Comparison of ENCODE assay signal across 18 cellular contexts in genomic region chr12:120628919-120629318, GRCh38. TPM values are rescaled to one million over a fixed set of nuclear protein-coding genes. Genes with fewer than 3 reads are reported as not detected.
DNase-seq lines count a peak whose midpoint lies in the region; ATAC-seq, FAIRE-seq and TF ChIP-seq lines count a peak whose summit lies in the region.
"Had no signal": no experiment of that assay in that cellular context is flagged by ENCODE, and none has a peak within 500 bp of the region (broad histone marks: within the 10 kb centered on the region; RNA-seq: fewer than 3 reads in every experiment).

No MANE protein-coding gene starts in this region.

- peaks cover 7% of the 10 kb centered on the region for H3K9me3 Mint-ChIP-seq in glutamatergic neuron (ENCODE audit: unreplicated experiment)
- no peaks in the 10 kb centered on the region for H3K9me3 Mint-ChIP-seq in CD4-positive, alpha-beta T cell

- ATAC-seq in CD4-positive, alpha-beta T cell (ENCODE audit: poor library complexity): no peak
- ATAC-seq: lower lobe of right lung had no signal

- DNase-seq in NCI-H2196 treated with DMSO at 0.1 percent for 48 hours (lab: John Stamatoyannopoulos, UW; ENCODE audit: unreplicated experiment) (peak; percentile 6), NCI-H2196 (lab: John Stamatoyannopoulos, UW; ENCODE audit: unreplicated experiment) (no peak), SK-N-DZ (ENCODE audit: low spot score) (peak; percentile 66), glutamatergic neuron (peak; percentile 53), small intestine (peak; percentile 63), NCI-H2227 (lab: John Stamatoyannopoulos, UW; ENCODE audit: unreplicated experiment) (no peak), Karpas-422 (no peak)
- no peak for DNase-seq in CD4-positive, alpha-beta T cell
- DNase-seq: activated CD4-positive, alpha-beta T cell treated with anti-CD3 and anti-CD28 coated beads for 48 hours; KBM-7; lower lobe of right lung; NCI-H345; stimulated activated CD4-positive, alpha-beta T cell treated with anti-CD3 and anti-CD28 coated beads, Interleukin-4, amount 100 ng/mL, for 1 hour had no signal

- no peaks in the 10 kb centered on the region for H3K9me2 ChIP-seq in Karpas-422 (replicated peaks; ENCODE audit: insufficient read depth, low read length)

- peaks cover 21% of the 10 kb centered on the region for H3K4me1 Mint-ChIP-seq in glutamatergic neuron (ENCODE audit: low read depth, unreplicated experiment)
- no peaks in the 10 kb centered on the region for H3K4me1 Mint-ChIP-seq in CD4-positive, alpha-beta T cell (ENCODE audit: low read depth)

- no peaks in the 10 kb centered on the region for H3K4me1 ChIP-seq in small intestine (ENCODE audit: control insufficient read depth in 2 of 2, insufficient read depth in 1 of 2, low read depth in 1 of 2, low read length in 1 of 2)
- H3K4me1 ChIP-seq in Karpas-422 (ENCODE audit: low read length): peaks cover 5% of the 10 kb centered on the region; the same call in 1 of the 2 replicates
- H3K4me1 ChIP-seq: lower lobe of right lung, SJSA1 had no signal

- no peak for FAIRE-seq in small intestine (lab: Jason Lieb, UNC)
- FAIRE-seq: H54 had no signal

- H3K4me3 Mint-ChIP-seq in glutamatergic neuron (ENCODE audit: unreplicated experiment): peak overlapping the region; percentile 53
- no peak overlapping the region for H3K4me3 Mint-ChIP-seq in CD4-positive, alpha-beta T cell

- no peaks in the 10 kb centered on the region for H3K79me2 ChIP-seq in Karpas-422 (ENCODE audit: low read length)

- no peak overlapping the region for H2AFZ ChIP-seq in Karpas-422 (ENCODE audit: low read length)

- H3K27me3 Mint-ChIP-seq in glutamatergic neuron (ENCODE audit: unreplicated experiment): peaks cover 5% of the 10 kb centered on the region
- H3K27me3 Mint-ChIP-seq in CD4-positive, alpha-beta T cell: peaks cover 4% of the 10 kb centered on the region

- 33 to 48% (median 39%) methylated on average over 4 of the region's 4 CpGs for WGBS in small intestine, 3 donors

- H3K36me3 Mint-ChIP-seq in glutamatergic neuron (ENCODE audit: unreplicated experiment): no peaks in the 10 kb centered on the region
- no peaks in the 10 kb centered on the region for H3K36me3 Mint-ChIP-seq in CD4-positive, alpha-beta T cell (ENCODE audit: low read depth)

- H3K4me3 ChIP-seq in small intestine (ENCODE audit: low read depth in 1 of 2, low read length in 2 of 2) (no peak overlapping the region), Karpas-422 (ENCODE audit: low read length) (no peak overlapping the region)
- H3K4me3 ChIP-seq: coronary artery, lower lobe of right lung, SJSA1 had no signal

- POLR2A ChIA-PET in CD4-positive, alpha-beta T cell (lab: Charles Lee): no interaction called here

- H3K9me3 ChIP-seq in small intestine (ENCODE audit: control insufficient read depth, low read depth) (no peaks in the 10 kb centered on the region), Karpas-422 (ENCODE audit: low read length) (no peaks in the 10 kb centered on the region)
- no peaks in the 10 kb centered on the region for H3K9me3 ChIP-seq in CD4-positive, alpha-beta T cell (ENCODE audit: control insufficient read depth, low read length)
- H3K9me3 ChIP-seq: lower lobe of right lung, SJSA1 had no signal

- H3K36me3 ChIP-seq in small intestine (ENCODE audit: control insufficient read depth in 2 of 2, insufficient read depth in 2 of 2, low read length in 2 of 2) (no peaks in the 10 kb centered on the region), Karpas-422 (ENCODE audit: insufficient read depth, low read length) (no peaks in the 10 kb centered on the region)
- H3K36me3 ChIP-seq: lower lobe of right lung, SJSA1 had no signal

- H3K9ac ChIP-seq in Karpas-422 (ENCODE audit: low read length): no peak overlapping the region

- H3K4me2 ChIP-seq in Karpas-422 (ENCODE audit: low read depth, low read length, poor library complexity, severe bottlenecking): no peak overlapping the region

- intact Hi-C loops in CD4-positive, alpha-beta T cell (cut with DNase I, micrococcal nuclease): no loop called here

- no peak for TF ChIP-seq CTCF in glutamatergic neuron (IDR thresholded peaks at IDR 0.05; ENCODE audit: partially characterized antibody, unreplicated experiment)
- no peak for TF ChIP-seq CTCF in CD4-positive, alpha-beta T cell (IDR thresholded peaks at IDR 0.05)

- H4K20me1 ChIP-seq in Karpas-422 (ENCODE audit: insufficient read depth, low read depth, low read length): no peaks in the 10 kb centered on the region

- H3K27me3 ChIP-seq in small intestine (ENCODE audit: control insufficient read depth in 2 of 2, insufficient read depth in 2 of 2, low read length in 2 of 2) (no peaks in the 10 kb centered on the region), Karpas-422 (ENCODE audit: low read length) (no peaks in the 10 kb centered on the region)
- H3K27me3 ChIP-seq in CD4-positive, alpha-beta T cell (ENCODE audit: control insufficient read depth, insufficient read depth, low read length): no peaks in the 10 kb centered on the region
- H3K27me3 ChIP-seq: SJSA1 had no signal

- CTCF ChIA-PET in CD4-positive, alpha-beta T cell (lab: Charles Lee): no interaction called here

- no peak overlapping the region for H3K27ac ChIP-seq in small intestine (ENCODE audit: low read depth in 1 of 2, low read length in 1 of 2)
- H3K27ac ChIP-seq in Karpas-422 (ENCODE audit: low read length): no peak overlapping the region
- no peak overlapping the region for H3K27ac ChIP-seq in CD4-positive, alpha-beta T cell (ENCODE audit: low read depth, low read length)
- H3K27ac ChIP-seq: coronary artery, lower lobe of right lung, SJSA1 had no signal

- H3K27ac Mint-ChIP-seq in glutamatergic neuron (ENCODE audit: unreplicated experiment): peak overlapping the region; percentile 57
- H3K27ac Mint-ChIP-seq in CD4-positive, alpha-beta T cell: no peak overlapping the region

RNA-seq across cellular contexts. Expression of gene CABP1, which starts 11.5 kb away (rescaled TPM):
- polyA plus RNA-seq in SK-N-DZ (2014; cell fraction: cytosol; rRNA removed): not detected in 2 replicates
- polyA plus RNA-seq in SK-N-DZ (2014; cell fraction: nucleus; rRNA removed): 1.2 TPM in 1 of 2 replicates, not detected in the other
- total RNA-seq in glutamatergic neuron (ENCODE audit: unreplicated experiment): 0.83 TPM
- 1 to 10 TPM in 1 of 3 donors, under 1 TPM in 1, not detected in 1; 0.67 to 1.5 TPM for polyA plus RNA-seq in small intestine
- not detected in 2 replicates for total RNA-seq in Karpas-422 (2014; rRNA removed; shearing (Covaris generic); ENCODE audit: low replicate concordance)
- total RNA-seq in CD4-positive, alpha-beta T cell: under 1 TPM in 1 of 2 experiments, not detected in 1; 0.11 TPM
- total RNA-seq: fibroblast of villous mesenchyme, osteoblast, SJSA1 had no signal

RNA-seq across cellular contexts. Expression of gene POP5, which starts 47.7 kb away (rescaled TPM):
- polyA plus RNA-seq in SK-N-DZ (2014; cell fraction: cytosol; rRNA removed): 62.1 and 68.6 TPM in 2 replicates
- 104 and 115 TPM in 2 replicates for polyA plus RNA-seq in SK-N-DZ (2014; cell fraction: nucleus; rRNA removed)
- 29.2 TPM for total RNA-seq in glutamatergic neuron (ENCODE audit: unreplicated experiment)
- 10 to 100 TPM; 20.0 to 59.9 (median 32.7) TPM for polyA plus RNA-seq in small intestine
- total RNA-seq in Karpas-422 (2014; rRNA removed; shearing (Covaris generic); ENCODE audit: low replicate concordance): 69.1 and 72.9 TPM in 2 replicates
- total RNA-seq in CD4-positive, alpha-beta T cell: 10 to 100 TPM; 17.9 to 22.0 TPM

RNA-seq across cellular contexts. Expression of gene MLEC, which starts 58.0 kb away (rescaled TPM):
- polyA plus RNA-seq in SK-N-DZ (2014; cell fraction: cytosol; rRNA removed): 74.0 and 94.2 TPM in 2 replicates
- polyA plus RNA-seq in SK-N-DZ (2014; cell fraction: nucleus; rRNA removed): 49.1 and 55.5 TPM in 2 replicates
- total RNA-seq in glutamatergic neuron (ENCODE audit: unreplicated experiment): 50.8 TPM
- polyA plus RNA-seq in small intestine: 100 to 1,000 TPM in 1 of 3 donors, 10 to 100 TPM in 1, 1 to 10 TPM in 1; 9.7 to 228 (median 14.3) TPM
- total RNA-seq in Karpas-422 (2014; rRNA removed; shearing (Covaris generic); ENCODE audit: low replicate concordance): 80.8 and 88.3 TPM in 2 replicates
- total RNA-seq in CD4-positive, alpha-beta T cell: 10 to 100 TPM; 20.7 to 22.1 TPM

Comparison
In these comparisons a context has a peak if more than half of its experiments do, and no peak if none do; other contexts are left out.
1. DNase-seq: peak in NCI-H2196 treated with DMSO at 0.1 percent for 48 hours (single experiment), SK-N-DZ (single experiment), glutamatergic neuron (single experiment) and small intestine (single experiment); none in NCI-H2196 (single experiment), NCI-H2227 (single experiment), Karpas-422 (single experiment) and CD4-positive, alpha-beta T cell (0 of 10).